Comparison of ENCODE assay signal across 18 cellular contexts in the genomic region with DNA sequence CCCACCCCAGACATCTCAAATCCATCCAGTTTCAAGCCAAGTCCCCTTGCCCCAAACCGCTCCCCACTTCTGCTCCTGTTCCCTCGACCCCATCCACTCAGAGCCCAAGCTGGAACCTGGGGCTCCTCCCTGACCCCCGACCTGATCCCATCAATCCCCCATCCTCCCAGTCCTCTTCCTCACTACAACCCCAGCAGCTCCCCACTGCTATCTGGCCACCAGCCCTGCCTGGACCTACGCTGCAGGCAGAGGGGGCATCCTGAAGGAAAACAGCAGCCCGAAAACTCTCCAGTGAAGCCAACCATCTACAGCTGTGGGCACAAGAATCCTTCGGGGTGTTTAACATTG. TPM values are rescaled to one million over a fixed set of nuclear protein-coding genes. Genes with fewer than 3 reads are reported as not detected.
DNase-seq lines count a peak whose midpoint lies in the region; ATAC-seq and TF ChIP-seq lines count a peak whose summit lies in the region.
"Had no signal": no experiment of that assay in that cellular context is flagged by ENCODE, and none has a peak within 500 bp of the region (broad histone marks: within the 10 kb centered on the region; RNA-seq: fewer than 3 reads in every experiment).

No MANE protein-coding gene starts in this region.

- no peak overlapping the region for H2AFZ ChIP-seq in SK-N-SH (ENCODE audit: low read depth)

- H3K27ac ChIP-seq in SK-N-SH (ENCODE audit: low read depth in 2 of 2, low read length in 1 of 2), result no peak overlapping the region
- no peak overlapping the region for H3K27ac ChIP-seq in RWPE2 (ENCODE audit: poor library complexity, severe bottlenecking)
- H3K27ac ChIP-seq: 22Rv1, A549, C4-2B had no signal

- TF ChIP-seq CTCF in SK-N-SH (IDR thresholded peaks at IDR 0.05) (no peak), RWPE2 (IDR thresholded peaks at IDR 0.05; ENCODE audit: poor library complexity, severe bottlenecking) (no peak), endothelial cell (IDR thresholded peaks at IDR 0.05; ENCODE audit: unreplicated experiment) (no peak), natural killer cell (IDR thresholded peaks at IDR 0.05) (no peak)

- H3K36me3 Mint-ChIP-seq in endothelial cell (ENCODE audit: low read depth, unreplicated experiment) (peaks cover 26% of the 10 kb centered on the region), natural killer cell (no peaks in the 10 kb centered on the region)

- H3K9me3 ChIP-seq in SK-N-SH (no peaks in the 10 kb centered on the region), RWPE2 (ENCODE audit: severe bottlenecking) (no peaks in the 10 kb centered on the region)

- intact Hi-C loops in natural killer cell (cut with micrococcal nuclease), result no loop called here

- CTCF ChIA-PET in SK-N-SH (lab: Yijun Ruan, JAX), result interaction anchor here (1.8 to 47.7 kb wide), 3 partner anchors 9 to 121 kb away, joined by 4 to 3869 read pairs (median 191); partner anchors contain the start of genes GRIN2C, NAT9 and NHERF1

- H3K79me2 ChIP-seq in SK-N-SH (ENCODE audit: insufficient read depth), result peaks cover 15% of the 10 kb centered on the region

- H3K27ac Mint-ChIP-seq in endothelial cell (ENCODE audit: unreplicated experiment), result peak overlapping the region; percentile 51
- H3K27ac Mint-ChIP-seq in natural killer cell, result no peak overlapping the region
- H3K27ac Mint-ChIP-seq: CD4-positive, alpha-beta T cell had no signal

- no peaks in the 10 kb centered on the region for H3K9me2 ChIP-seq in SK-N-SH

- no peak for TF ChIP-seq EP300 in SK-N-SH (IDR thresholded peaks at IDR 0.05; ENCODE audit: borderline replicate concordance in 1 of 2, low read depth in 1 of 2, low read length in 1 of 2)

- H3K4me1 ChIP-seq in SK-N-SH (ENCODE audit: control insufficient read depth in 1 of 2, insufficient read depth in 2 of 2, low read depth in 1 of 2, low read length in 1 of 2), result peaks cover 12 to 18% of the 10 kb centered on the region in 2 experiments; a peak in 3 of 4 replicates
- H3K4me1 ChIP-seq in RWPE2 (ENCODE audit: insufficient read depth, poor library complexity, severe bottlenecking), result no peaks in the 10 kb centered on the region

- no peak for TF ChIP-seq RAD21 in SK-N-SH (IDR thresholded peaks at IDR 0.05; ENCODE audit: low read length)

- H3K9me3 Mint-ChIP-seq in endothelial cell (ENCODE audit: unreplicated experiment), result no peaks in the 10 kb centered on the region
- no peaks in the 10 kb centered on the region for H3K9me3 Mint-ChIP-seq in natural killer cell
- H3K9me3 Mint-ChIP-seq: CD4-positive, alpha-beta T cell; H9 had no signal

- no peak overlapping the region for H3K9ac ChIP-seq in SK-N-SH

- H4K20me1 ChIP-seq in SK-N-SH (ENCODE audit: insufficient read depth), result peaks cover 14% of the 10 kb centered on the region; the same call in 1 of the 2 replicates

- H3K4me2 ChIP-seq in SK-N-SH, result peak overlapping the region; percentile 90; the same call in 1 of the 2 replicates
- H3K4me2 ChIP-seq: A549 had no signal

- ATAC-seq in SK-N-SH treated with all-trans-retinoic acid at 6 μM for 48 hours (no peak), RWPE2 (ENCODE audit: low read depth) (no peak), natural killer cell (no peak), GM18519 (IDR thresholded peaks at IDR 0.05; ENCODE audit: low FRiP score, unreplicated experiment) (no peak)
- ATAC-seq: A549 had no signal

- peaks cover 30% of the 10 kb centered on the region for H3K27me3 Mint-ChIP-seq in endothelial cell (ENCODE audit: unreplicated experiment)
- H3K27me3 Mint-ChIP-seq in natural killer cell (ENCODE audit: low read depth in 2 of 2), result no peaks in the 10 kb centered on the region
- H3K27me3 Mint-ChIP-seq: CD4-positive, alpha-beta T cell had no signal

- peak overlapping the region; percentile 75 for H3K4me3 Mint-ChIP-seq in endothelial cell (ENCODE audit: unreplicated experiment)
- no peak overlapping the region for H3K4me3 Mint-ChIP-seq in natural killer cell
- H3K4me3 Mint-ChIP-seq: CD4-positive, alpha-beta T cell; H9 had no signal

- H3K4me3 ChIP-seq in SK-N-SH (ENCODE audit: low read depth in 2 of 2, low read length in 1 of 2) (no peak overlapping the region), RWPE2 (ENCODE audit: severe bottlenecking) (no peak overlapping the region)
- H3K4me3 ChIP-seq: A549 had no signal

- DNase-seq in SK-N-SH, result no peak
- peak; percentile 57 for DNase-seq in RWPE2 (ENCODE audit: low spot score)
- DNase-seq in endothelial cell (ENCODE audit: low spot score), result no peak
- DNase-seq in HK-2 (ENCODE audit: unreplicated experiment), result no peak
- no peak for DNase-seq in natural killer cell
- DNase-seq: AML-193; CD4-positive, alpha-beta T cell; DMS79 treated with DMSO at 0.1 percent for 48 hours; GF-D8; H9 had no signal

- POLR2A ChIA-PET in SK-N-SH (lab: Yijun Ruan, JAX), result no interaction called here

- H3K36me3 ChIP-seq in SK-N-SH (replicated peaks in 1 of 2; ENCODE audit: control insufficient read depth in 1 of 2, insufficient read depth in 2 of 2, low read length in 1 of 2), result peaks cover 4 to 20% of the 10 kb centered on the region in 2 experiments
- 0 out of 2 replicates have a peak, but pooled peaks cover 5% of the 10 kb centered on the region for H3K36me3 ChIP-seq in RWPE2 (ENCODE audit: low read depth)

- no peaks in the 10 kb centered on the region for H3K27me3 ChIP-seq in SK-N-SH (ENCODE audit: insufficient read depth)
- H3K27me3 ChIP-seq in RWPE2 (ENCODE audit: insufficient read depth, poor library complexity, severe bottlenecking), result no peaks in the 10 kb centered on the region

- H3K4me1 Mint-ChIP-seq in endothelial cell (ENCODE audit: unreplicated experiment) (peaks cover 48% of the 10 kb centered on the region), natural killer cell (peaks cover 26 to 34% of the 10 kb centered on the region in 2 donors)

- peaks cover 6% of the 10 kb centered on the region for H3F3A ChIP-seq in SK-N-SH (replicated peaks; ENCODE audit: insufficient read depth)

- WGBS in SK-N-SH (ENCODE audit: low lambda C conversion rate), result 87% methylated on average over 6 of the region's 6 CpGs

TF ChIP-seq in SK-N-SH treated with all-trans-retinoic acid at 6 μM for 48 hours, 23 proteins besides CTCF, POLR2A, EP300 and RAD21:
- no peak for TF ChIP-seq ESRRG (CRISPR knock-in tag; IDR thresholded peaks at IDR 0.05)
- no peak for TF ChIP-seq RARB (CRISPR knock-in tag; IDR thresholded peaks at IDR 0.05)
- no peak for TF ChIP-seq ZNF70 (CRISPR knock-in tag; IDR thresholded peaks at IDR 0.05)
- TF ChIP-seq PATZ1 (CRISPR knock-in tag; IDR thresholded peaks at IDR 0.05; ENCODE audit: borderline replicate concordance), result no peak
- TF ChIP-seq ZNF8 (CRISPR knock-in tag; IDR thresholded peaks at IDR 0.05), result no peak
- TF ChIP-seq GLIS3 (CRISPR knock-in tag; IDR thresholded peaks at IDR 0.05), result no peak
- no peak for TF ChIP-seq ARNTL (CRISPR knock-in tag; IDR thresholded peaks at IDR 0.05; ENCODE audit: borderline replicate concordance, low read depth)
- TF ChIP-seq ZC3H10 (CRISPR knock-in tag; IDR thresholded peaks at IDR 0.05), result no peak
- no peak for TF ChIP-seq TOX (CRISPR knock-in tag; IDR thresholded peaks at IDR 0.05; ENCODE audit: borderline replicate concordance)
- TF ChIP-seq BACH2 (CRISPR knock-in tag; IDR thresholded peaks at IDR 0.05; ENCODE audit: borderline replicate concordance), result no peak
- TF ChIP-seq ZFP30 (CRISPR knock-in tag; IDR thresholded peaks at IDR 0.05), result no peak

RNA-seq across cellular contexts. Expression of gene FDXR, which starts 3.9 kb away (rescaled TPM):
- polyA plus RNA-seq in SK-N-SH (2012; rRNA removed), result 86.7 and 89.5 TPM in 2 replicates
- polyA plus RNA-seq in SK-N-SH (2012; cell fraction: cytosol; rRNA removed), result 38.8 and 57.6 TPM in 2 replicates
- 126 and 203 TPM in 2 replicates for polyA plus RNA-seq in SK-N-SH (2012; cell fraction: nucleus; rRNA removed)
- total RNA-seq in endothelial cell (ENCODE audit: unreplicated experiment) (22.1 TPM), natural killer cell (1 to 10 TPM; 4.5 to 9.1 (median 7.8) TPM)

RNA-seq across cellular contexts. Expression of gene GRIN2C, which starts 9.2 kb away (rescaled TPM):
- 0.39 and 0.45 TPM in 2 replicates for polyA plus RNA-seq in SK-N-SH (2012; rRNA removed)
- 0.05 and 0.08 TPM in 2 replicates for polyA plus RNA-seq in SK-N-SH (2012; cell fraction: cytosol; rRNA removed)
- 4.1 and 9.2 TPM in 2 replicates for polyA plus RNA-seq in SK-N-SH (2012; cell fraction: nucleus; rRNA removed)
- 0.74 TPM for total RNA-seq in endothelial cell (ENCODE audit: unreplicated experiment)
- not detected for total RNA-seq in natural killer cell
- total RNA-seq: CD4-positive, alpha-beta T cell had no signal

RNA-seq across cellular contexts. Expression of gene FADS6, which starts 24.6 kb away (rescaled TPM):
- polyA plus RNA-seq in SK-N-SH (2012; rRNA removed), result not detected in 2 replicates
- not detected in 2 replicates for polyA plus RNA-seq in SK-N-SH (2012; cell fraction: cytosol; rRNA removed)
- not detected in 2 replicates for polyA plus RNA-seq in SK-N-SH (2012; cell fraction: nucleus; rRNA removed)
- total RNA-seq in endothelial cell (ENCODE audit: unreplicated experiment) (not detected), natural killer cell (not detected)
- total RNA-seq: CD4-positive, alpha-beta T cell; HT-29 had no signal
- polyA plus RNA-seq: BJ had no signal

RNA-seq across cellular contexts. Expression of gene USH1G, which starts 54.2 kb away (rescaled TPM):
- polyA plus RNA-seq in SK-N-SH (2012; rRNA removed), result 0.06 TPM in 1 of 2 replicates, not detected in the other
- 0.01 TPM in 1 of 2 replicates, not detected in the other for polyA plus RNA-seq in SK-N-SH (2012; cell fraction: cytosol; rRNA removed)
- 0.02 TPM in 1 of 2 replicates, not detected in the other for polyA plus RNA-seq in SK-N-SH (2012; cell fraction: nucleus; rRNA removed)
- total RNA-seq in endothelial cell (ENCODE audit: unreplicated experiment) (0.18 TPM), natural killer cell (not detected)
- total RNA-seq: CD4-positive, alpha-beta T cell; HT-29 had no signal
- polyA plus RNA-seq: BJ had no signal

RNA-seq across cellular contexts. Expression of gene OTOP2, which starts 55.2 kb away (rescaled TPM):
- polyA plus RNA-seq in SK-N-SH (2012; rRNA removed), result not detected in 2 replicates
- polyA plus RNA-seq in SK-N-SH (2012; cell fraction: cytosol; rRNA removed), result not detected in 2 replicates
- not detected in 2 replicates for polyA plus RNA-seq in SK-N-SH (2012; cell fraction: nucleus; rRNA removed)
- total RNA-seq in endothelial cell (ENCODE audit: unreplicated experiment), result not detected
- total RNA-seq in natural killer cell, result not detected
- total RNA-seq: CD4-positive, alpha-beta T cell; H1; HT-29 had no signal
- polyA plus RNA-seq: BJ had no signal
